8 cellular contexts compared by ENCODE assay signal in genomic region chr19:18542936-18543813, GRCh38. TPM values are rescaled to one million over a fixed set of nuclear protein-coding genes. Genes with fewer than 3 reads are reported as not detected.
DNase-seq lines count a peak whose midpoint lies in the region; ATAC-seq and TF ChIP-seq lines count a peak whose summit lies in the region.

TSS of gene FKBP8 (minus strand) at chr19:18543573. CDS start at chr19:18541970, 1,603 bp downstream.

- 0% methylated on average over 27 of the region's 86 CpGs for WGBS in suprapubic skin

- peaks cover 7% of the 10 kb centered on the region; the same call in 1 of the 2 replicates for H3K36me3 Mint-ChIP-seq in HFFc6 (ENCODE audit: low read depth)
- peaks cover 8 to 17% of the 10 kb centered on the region in 2 donors for H3K36me3 Mint-ChIP-seq in activated naive CD4-positive, alpha-beta T cell treated with anti-CD3 and anti-CD28 coated beads, Interleukin-2, amount 50 U/mL, for 72 hours

- ATAC-seq in activated naive CD4-positive, alpha-beta T cell treated with anti-CD3 and anti-CD28 coated beads, Interleukin-2, amount 50 U/mL, for 72 hours = peak; percentile 93 to 96
- ATAC-seq in omental fat pad (ENCODE audit: low FRiP score) = peak; percentile 97

- no peaks in the 10 kb centered on the region for H3K9me3 ChIP-seq in suprapubic skin

- no peaks in the 10 kb centered on the region for H3K9me3 Mint-ChIP-seq in HFFc6
- H3K9me3 Mint-ChIP-seq in activated naive CD4-positive, alpha-beta T cell treated with anti-CD3 and anti-CD28 coated beads, Interleukin-2, amount 50 U/mL, for 72 hours = no peaks in the 10 kb centered on the region

- TF ChIP-seq EP300 in suprapubic skin (IDR thresholded peaks at IDR 0.05) = no peak

- peak within 1 kb of the TSS; percentile 66 for H3K4me3 ChIP-seq in suprapubic skin

- DNase-seq in GDM1 (lab: John Stamatoyannopoulos, UW) (peak; percentile 85), HFFc6 (peak; percentile 75), NCI-H1048 (lab: John Stamatoyannopoulos, UW) (peak; percentile 56), SKM-1 treated with dmso at 0.1 percent for 144 hours (lab: John Stamatoyannopoulos, UW; ENCODE audit: unreplicated experiment) (peak; percentile 92), glomerular endothelial cell (ENCODE audit: extremely low read depth, low read depth, low spot score) (no peak), omental fat pad (ENCODE audit: low spot score) (peak; percentile 65), suprapubic skin (ENCODE audit: low spot score in 2 of 2) (peak; percentile 97)
- DNase-seq in activated naive CD4-positive, alpha-beta T cell treated with anti-CD3 and anti-CD28 coated beads, Interleukin-2, amount 50 U/mL, for 72 hours (ENCODE audit: low spot score in 2 of 2) = peak; percentile 92 to 97

- H3K27ac Mint-ChIP-seq in HFFc6 = peak within 1 kb of the TSS; percentile 86
- H3K27ac Mint-ChIP-seq in activated naive CD4-positive, alpha-beta T cell treated with anti-CD3 and anti-CD28 coated beads, Interleukin-2, amount 50 U/mL, for 72 hours = peak within 1 kb of the TSS; percentile 95 to 97

- no peak for TF ChIP-seq CTCF in HFFc6 (IDR thresholded peaks at IDR 0.05)
- TF ChIP-seq CTCF in omental fat pad (IDR thresholded peaks at IDR 0.05) = no peak
- no peak for TF ChIP-seq CTCF in suprapubic skin (IDR thresholded peaks at IDR 0.05)

- peaks cover 22% of the 10 kb centered on the region for H3K36me3 ChIP-seq in suprapubic skin

- peaks cover 16% of the 10 kb centered on the region for H3K4me1 ChIP-seq in suprapubic skin

- peak within 1 kb of the TSS; percentile 88 for H3K4me3 Mint-ChIP-seq in HFFc6

- peaks cover 3% of the 10 kb centered on the region for H3K27me3 Mint-ChIP-seq in HFFc6 (ENCODE audit: insufficient read depth)

- no peaks in the 10 kb centered on the region for H3K27me3 ChIP-seq in suprapubic skin

- H3K4me1 Mint-ChIP-seq in HFFc6 (ENCODE audit: low read depth) = peaks cover 25% of the 10 kb centered on the region

- H3K27ac ChIP-seq in suprapubic skin = peak within 1 kb of the TSS; percentile 90

- no peak for TF ChIP-seq POLR2A in suprapubic skin (IDR thresholded peaks at IDR 0.05)

RNA-seq across cellular contexts. Expression of gene FKBP8, which starts in this region (rescaled TPM):
- 100 to 1,000 TPM; 229 to 284 (median 241) TPM for total RNA-seq in HFFc6 (2021; fragmentation: NEBNext Ultra II Directional; extraction: Animal tissue kit (Norgen Biotek cat#: 25700))
- total RNA-seq in activated naive CD4-positive, alpha-beta T cell treated with anti-CD3 and anti-CD28 coated beads, Interleukin-2, amount 50 U/mL, for 72 hours = 100 to 1,000 TPM; 153 to 236 TPM
- total RNA-seq in glomerular endothelial cell = 297 and 321 TPM in 2 replicates
- 100 to 1,000 TPM; 193 to 275 (median 236) TPM for total RNA-seq in omental fat pad
- 100 to 1,000 TPM; 194 to 217 (median 203) TPM for total RNA-seq in suprapubic skin
